ENCODE assay signal across 30 cellular contexts in the genomic region with DNA sequence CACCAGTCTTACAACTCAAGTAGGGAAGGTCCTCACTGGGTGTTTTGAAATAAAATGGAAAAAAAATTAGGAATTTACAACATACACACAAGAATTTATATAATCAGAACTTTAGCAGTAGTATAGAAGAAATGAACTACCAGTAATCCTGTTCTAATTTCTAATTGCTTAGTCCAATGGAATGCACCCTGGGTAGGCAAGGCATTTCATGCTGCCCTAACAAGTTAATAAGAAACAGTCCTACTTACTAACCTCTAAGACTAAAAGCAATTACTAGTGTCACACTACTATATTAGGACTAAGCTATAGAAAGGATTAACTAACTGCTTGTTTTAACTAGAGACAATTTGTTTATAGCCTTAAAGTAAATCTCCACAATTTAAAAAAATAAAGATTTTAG.
"Had no signal": no experiment of that assay in that cellular context is flagged by ENCODE, and none has a peak within 500 bp of the region (broad histone marks: within the 10 kb centered on the region; RNA-seq: fewer than 3 reads in every experiment).

No MANE protein-coding gene starts in this region.

- H3K9me3 Mint-ChIP-seq: activated naive CD4-positive, alpha-beta T cell treated with anti-CD3 and anti-CD28 coated beads for 36 hours; activated naive CD8-positive, alpha-beta T cell treated with anti-CD3 and anti-CD28 coated beads for 36 hours; activated T-helper 1 cell treated with anti-CD3 and anti-CD28 coated beads, Interleukin-12 subunit alpha, Interleukin-12 subunit beta, Interleukin-2, Interleukin-4 antibody, amounts not matched to agents 30 ng/mL and 10 ng/mL and 1 ng/mL, durations not matched to agents 14 hours and 24 hours and 36 hours; brain; nephron; stimulated activated effector memory CD8-positive, alpha-beta T cell treated with anti-CD3 and anti-CD28 coated beads, Interleukin-12 subunit alpha, Interleukin-12 subunit beta, amount 100 ng/mL, for 72 hours; stimulated activated naive CD8-positive, alpha-beta T cell treated with anti-CD3 and anti-CD28 coated beads, Interleukin-15, amount 100 ng/mL, for 72 hours; T-helper 1 cell treated with Interleukin-12 subunit alpha and Interleukin-12 subunit beta and Interleukin-4 antibody, amounts not matched to agents 30 μg/mL and 1 μg/mL, for 36 hours; type B pancreatic cell had no signal

- H3K27ac Mint-ChIP-seq: activated naive CD4-positive, alpha-beta T cell treated with anti-CD3 and anti-CD28 coated beads for 36 hours; activated naive CD8-positive, alpha-beta T cell treated with anti-CD3 and anti-CD28 coated beads for 36 hours; activated T-helper 1 cell treated with anti-CD3 and anti-CD28 coated beads, Interleukin-12 subunit alpha, Interleukin-12 subunit beta, Interleukin-2, Interleukin-4 antibody, amounts not matched to agents 30 ng/mL and 10 ng/mL and 1 ng/mL, durations not matched to agents 14 hours and 24 hours and 36 hours; brain; nephron; stimulated activated effector memory CD8-positive, alpha-beta T cell treated with anti-CD3 and anti-CD28 coated beads, Interleukin-12 subunit alpha, Interleukin-12 subunit beta, amount 100 ng/mL, for 72 hours; stimulated activated naive CD8-positive, alpha-beta T cell treated with anti-CD3 and anti-CD28 coated beads, Interleukin-15, amount 100 ng/mL, for 72 hours; T-helper 1 cell treated with Interleukin-12 subunit alpha and Interleukin-12 subunit beta and Interleukin-4 antibody, amounts not matched to agents 30 μg/mL and 1 μg/mL, for 36 hours; type B pancreatic cell had no signal

- H3K27me3 ChIP-seq: ascending aorta, cardiac muscle cell, esophagus squamous epithelium, heart left ventricle, right lobe of liver, uterus had no signal

- ATAC-seq: heart left ventricle; left cardiac atrium; right lobe of liver; stimulated activated effector memory CD8-positive, alpha-beta T cell treated with anti-CD3 and anti-CD28 coated beads, Interleukin-12 subunit alpha, Interleukin-12 subunit beta, amount 100 ng/mL, for 72 hours; stimulated activated naive CD8-positive, alpha-beta T cell treated with anti-CD3 and anti-CD28 coated beads, Interleukin-15, amount 100 ng/mL, for 72 hours had no signal

- H3K36me3 ChIP-seq: uterus had no signal

- H3K4me1 ChIP-seq: ascending aorta, esophagus squamous epithelium, uterus had no signal

- H3K27me3 Mint-ChIP-seq: activated naive CD8-positive, alpha-beta T cell treated with anti-CD3 and anti-CD28 coated beads for 36 hours; brain; stimulated activated naive CD8-positive, alpha-beta T cell treated with anti-CD3 and anti-CD28 coated beads, Interleukin-15, amount 100 ng/mL, for 72 hours; type B pancreatic cell had no signal

- DNase-seq: activated CD4-positive, alpha-beta T cell treated with anti-CD3 and anti-CD28 coated beads for 4 hours; activated CD4-positive, alpha-beta T cell treated with anti-CD3 and anti-CD28 coated beads, Interleukin-2, amount 50 U/mL, for 48 hours; activated CD8-positive, alpha-beta memory T cell treated with anti-CD3 and anti-CD28 coated beads, Interleukin-2, amount 50 U/mL, for 4 hours; activated effector memory CD4-positive, alpha-beta T cell treated with anti-CD3 and anti-CD28 coated beads, Interleukin-2, amount 50 U/mL, for 16 hours; activated naive CD4-positive, alpha-beta T cell treated with anti-CD3 and anti-CD28 coated beads for 36 hours; activated naive CD8-positive, alpha-beta T cell treated with anti-CD3 and anti-CD28 coated beads for 36 hours; activated T-cell treated with anti-CD3 and anti-CD28 coated beads, Interleukin-2, amount 50 U/mL, for 1 hour; cortex of kidney; esophagus squamous epithelium; heart left ventricle; hypothalamus; left cardiac atrium; mammary epithelial cell; right lobe of liver; stimulated activated CD4-positive, alpha-beta T cell treated with anti-CD3 and anti-CD28 coated beads, Interleukin-12 subunit alpha, Interleukin-12 subunit beta, amount 100 ng/mL, for 4 hours; stimulated activated CD4-positive, alpha-beta T cell treated with anti-CD3 and anti-CD28 coated beads, Interleukin-4, amount 100 ng/mL, for 1 hour; stimulated activated naive CD8-positive, alpha-beta T cell treated with anti-CD3 and anti-CD28 coated beads, Interleukin-15, amount 100 ng/mL, for 72 hours; substantia nigra; T-helper 9 cell; uterus had no signal

- H3K4me3 ChIP-seq: ascending aorta, cardiac muscle cell, esophagus squamous epithelium, heart left ventricle, right lobe of liver, skin epidermis, uterus had no signal

- H3K27ac ChIP-seq: ascending aorta, cardiac muscle cell, esophagus squamous epithelium, heart left ventricle, right lobe of liver, skin epidermis, uterus, VCaP had no signal

- H3K9me3 ChIP-seq: ascending aorta, esophagus squamous epithelium, heart left ventricle, right lobe of liver, uterus had no signal

- H3K4me3 Mint-ChIP-seq: activated naive CD4-positive, alpha-beta T cell treated with anti-CD3 and anti-CD28 coated beads for 36 hours; activated naive CD8-positive, alpha-beta T cell treated with anti-CD3 and anti-CD28 coated beads for 36 hours; activated T-helper 1 cell treated with anti-CD3 and anti-CD28 coated beads, Interleukin-12 subunit alpha, Interleukin-12 subunit beta, Interleukin-2, Interleukin-4 antibody, amounts not matched to agents 30 ng/mL and 10 ng/mL and 1 ng/mL, durations not matched to agents 14 hours and 24 hours and 36 hours; brain; nephron; stimulated activated effector memory CD8-positive, alpha-beta T cell treated with anti-CD3 and anti-CD28 coated beads, Interleukin-12 subunit alpha, Interleukin-12 subunit beta, amount 100 ng/mL, for 72 hours; stimulated activated naive CD8-positive, alpha-beta T cell treated with anti-CD3 and anti-CD28 coated beads, Interleukin-15, amount 100 ng/mL, for 72 hours; T-helper 1 cell treated with Interleukin-12 subunit alpha and Interleukin-12 subunit beta and Interleukin-4 antibody, amounts not matched to agents 30 μg/mL and 1 μg/mL, for 36 hours; type B pancreatic cell had no signal

- H3K4me1 Mint-ChIP-seq: activated naive CD8-positive, alpha-beta T cell treated with anti-CD3 and anti-CD28 coated beads for 36 hours; brain; nephron; stimulated activated effector memory CD8-positive, alpha-beta T cell treated with anti-CD3 and anti-CD28 coated beads, Interleukin-12 subunit alpha, Interleukin-12 subunit beta, amount 100 ng/mL, for 72 hours; stimulated activated naive CD8-positive, alpha-beta T cell treated with anti-CD3 and anti-CD28 coated beads, Interleukin-15, amount 100 ng/mL, for 72 hours had no signal
